In genomic region chr7:109094-109493, GRCh38 we compare ENCODE assay signal across 19 cellular contexts.
"Had no signal": no experiment of that assay in that cellular context is flagged by ENCODE, and none has a peak within 500 bp of the region (broad histone marks: within the 10 kb centered on the region; RNA-seq: fewer than 3 reads in every experiment).

No MANE protein-coding gene starts in this region.

- H3K36me3 Mint-ChIP-seq: activated naive CD8-positive, alpha-beta T cell treated with anti-CD3 and anti-CD28 coated beads, Interleukin-2, amount 10 ng/mL, durations not matched to agents 7 days and 5 days had no signal

- FAIRE-seq: bronchial epithelial cell had no signal

- DNase-seq: activated CD4-positive, alpha-beta T cell treated with anti-CD3 and anti-CD28 coated beads for 1 hour; activated CD4-positive, alpha-beta T cell treated with anti-CD3 and anti-CD28 coated beads, Interleukin-2, amount 50 U/mL, for 48 hours; activated gamma-delta T cell treated with Interleukin-2 at 50 U/mL for 16 hours; activated naive CD8-positive, alpha-beta T cell treated with anti-CD3 and anti-CD28 coated beads, Interleukin-2, amount 10 ng/mL, durations not matched to agents 7 days and 5 days; activated T-cell treated with anti-CD3 and anti-CD28 coated beads, Interleukin-2, amount 50 U/mL, for 48 hours; colonic mucosa; effector memory CD4-positive, alpha-beta T cell; left lung; mesendoderm; right lobe of liver; stimulated activated CD4-positive, alpha-beta T cell treated with anti-CD3 and anti-CD28 coated beads, Interleukin-2, amount 100 ng/mL, for 24 hours; stimulated activated naive B cell treated with anti-CD40 and anti-IgM and Interleukin-4, amounts not matched to agents 10 μg/mL and 1 μg/mL and 100 μg/mL, for 72 hours; T-helper 9 cell; transverse colon had no signal

- H3K27ac Mint-ChIP-seq: activated naive CD8-positive, alpha-beta T cell treated with anti-CD3 and anti-CD28 coated beads, Interleukin-2, amount 10 ng/mL, durations not matched to agents 7 days and 5 days; progenitor cell of endocrine pancreas; stimulated activated naive B cell treated with anti-CD40 and anti-IgM and Interleukin-4, amounts not matched to agents 10 μg/mL and 1 μg/mL and 100 μg/mL, for 72 hours had no signal

- H3K27me3 ChIP-seq: ascending aorta, colonic mucosa, left lung, right lobe of liver, SJSA1, transverse colon had no signal

- H3K9me3 ChIP-seq: colonic mucosa had no signal

- ATAC-seq: left lung; stimulated activated naive B cell treated with anti-CD40 and anti-IgM and Interleukin-4, amounts not matched to agents 10 μg/mL and 1 μg/mL and 100 μg/mL, for 72 hours had no signal

- H3K4me3 ChIP-seq: ascending aorta, colonic mucosa, left lung, right lobe of liver, SJSA1, transverse colon had no signal

- H3K27ac ChIP-seq: ascending aorta, colonic mucosa, epithelial cell of prostate, left lung, right lobe of liver, SJSA1, transverse colon had no signal

- H3K36me3 ChIP-seq: ascending aorta, colonic mucosa, left lung, right lobe of liver, SJSA1, transverse colon had no signal

- H3K4me3 Mint-ChIP-seq: activated naive CD8-positive, alpha-beta T cell treated with anti-CD3 and anti-CD28 coated beads, Interleukin-2, amount 10 ng/mL, durations not matched to agents 7 days and 5 days; stimulated activated naive B cell treated with anti-CD40 and anti-IgM and Interleukin-4, amounts not matched to agents 10 μg/mL and 1 μg/mL and 100 μg/mL, for 72 hours had no signal

- H3K4me1 ChIP-seq: ascending aorta, colonic mucosa, right lobe of liver, SJSA1, transverse colon had no signal

- H3K4me1 Mint-ChIP-seq: stimulated activated naive B cell treated with anti-CD40 and anti-IgM and Interleukin-4, amounts not matched to agents 10 μg/mL and 1 μg/mL and 100 μg/mL, for 72 hours had no signal
